1 cellular context compared by ENCODE assay signal in the genomic region with DNA sequence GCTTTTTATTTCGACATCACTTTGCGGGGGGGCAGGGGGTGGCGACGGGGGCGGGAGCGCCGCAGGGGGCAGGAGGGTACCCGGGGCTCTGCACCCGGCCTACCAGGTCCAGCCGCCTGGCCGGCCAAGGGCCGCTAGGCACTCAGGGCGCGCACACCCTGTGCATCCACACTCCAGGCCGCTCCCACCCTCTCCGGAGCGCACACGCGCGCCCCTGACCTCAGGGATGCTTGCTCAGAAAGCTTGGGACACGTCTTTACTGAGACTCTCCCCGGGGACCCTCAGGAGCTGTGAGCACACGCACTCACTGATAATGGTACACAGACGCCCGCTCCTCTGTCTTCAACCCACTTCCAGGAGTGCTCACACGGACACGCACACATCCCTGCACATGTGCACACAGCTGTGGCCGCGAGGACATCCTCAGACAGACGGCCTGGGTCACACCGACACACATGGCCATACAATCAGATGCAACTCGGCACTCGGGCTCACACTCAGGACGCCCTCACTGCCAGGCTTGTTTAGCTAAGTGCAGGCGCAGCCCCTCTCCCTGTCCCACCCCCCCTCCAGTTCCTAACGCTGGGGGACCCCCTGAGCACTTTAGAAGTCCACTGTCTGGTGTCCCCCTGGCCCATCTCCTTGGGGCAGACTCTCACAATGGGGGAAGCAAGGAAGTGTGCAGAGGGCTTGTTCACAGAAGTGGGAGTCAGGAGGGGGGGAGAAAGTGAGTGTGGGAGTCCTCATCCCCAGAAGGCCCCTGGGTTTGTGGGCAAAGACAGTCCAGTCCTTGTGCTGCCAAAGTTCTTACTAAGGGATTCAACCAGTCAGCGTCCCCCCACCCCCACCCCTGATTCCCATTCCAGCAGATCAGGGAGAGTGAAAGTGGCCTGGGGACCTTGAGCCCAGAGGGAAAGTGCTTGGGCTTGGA.
TF ChIP-seq lines count a peak whose summit lies in the region.

No MANE protein-coding gene starts in this region.

TF ChIP-seq in K562, 482 proteins besides CTCF, POLR2A, EP300 and RAD21:
- TF ChIP-seq, protein P1, sequence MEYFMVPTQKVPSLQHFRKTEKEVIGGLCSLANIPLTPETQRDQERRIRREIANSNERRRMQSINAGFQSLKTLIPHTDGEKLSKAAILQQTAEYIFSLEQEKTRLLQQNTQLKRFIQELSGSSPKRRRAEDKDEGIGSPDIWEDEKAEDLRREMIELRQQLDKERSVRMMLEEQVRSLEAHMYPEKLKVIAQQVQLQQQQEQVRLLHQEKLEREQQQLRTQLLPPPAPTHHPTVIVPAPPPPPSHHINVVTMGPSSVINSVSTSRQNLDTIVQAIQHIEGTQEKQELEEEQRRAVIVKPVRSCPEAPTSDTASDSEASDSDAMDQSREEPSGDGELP (CRISPR knock-in tag; IDR thresholded peaks at IDR 0.05; ENCODE audit: borderline replicate concordance): peak; percentile 15; the same call in 1 of the 2 replicates
- TF ChIP-seq MLLT1 (IDR thresholded peaks at IDR 0.05) (0 out of 4 replicates have a peak, but pooled peaks of 1 of the 2 experiments have one; percentile 26), KAT8 (IDR thresholded peaks at IDR 0.05; ENCODE audit: low read depth) (no peak), ZNF668 (CRISPR knock-in tag; IDR thresholded peaks at IDR 0.05) (no peak), ELK3 (CRISPR knock-in tag; IDR thresholded peaks at IDR 0.05) (no peak), ZSCAN29 (IDR thresholded peaks at IDR 0.05) (no peak), KDM5B (IDR thresholded peaks at IDR 0.05; ENCODE audit: insufficient replicate concordance, low read depth, low read length) (peak; percentile 22), FOXP4 (CRISPR knock-in tag; IDR thresholded peaks at IDR 0.05; ENCODE audit: borderline replicate concordance) (no peak), MYNN (IDR thresholded peaks at IDR 0.05) (no peak; the same call in 1 of the 2 replicates), MYNN (CRISPR knock-in tag; IDR thresholded peaks at IDR 0.05) (no peak), ZNF239 (CRISPR knock-in tag; IDR thresholded peaks at IDR 0.05) (no peak), HMGN3 (IDR thresholded peaks at IDR 0.05; ENCODE audit: borderline replicate concordance, extremely low read depth, insufficient read length, low read depth, low read length) (peak; percentile 12), MGA (IDR thresholded peaks at IDR 0.05) (peak; percentile 29; the same call in 1 of the 2 replicates), ZC3H11A (IDR thresholded peaks at IDR 0.05; ENCODE audit: low read depth, low read length) (no peak), ZNF217 (CRISPR knock-in tag; IDR thresholded peaks at IDR 0.05) (no peak)
- TF ChIP-seq, protein P2, sequence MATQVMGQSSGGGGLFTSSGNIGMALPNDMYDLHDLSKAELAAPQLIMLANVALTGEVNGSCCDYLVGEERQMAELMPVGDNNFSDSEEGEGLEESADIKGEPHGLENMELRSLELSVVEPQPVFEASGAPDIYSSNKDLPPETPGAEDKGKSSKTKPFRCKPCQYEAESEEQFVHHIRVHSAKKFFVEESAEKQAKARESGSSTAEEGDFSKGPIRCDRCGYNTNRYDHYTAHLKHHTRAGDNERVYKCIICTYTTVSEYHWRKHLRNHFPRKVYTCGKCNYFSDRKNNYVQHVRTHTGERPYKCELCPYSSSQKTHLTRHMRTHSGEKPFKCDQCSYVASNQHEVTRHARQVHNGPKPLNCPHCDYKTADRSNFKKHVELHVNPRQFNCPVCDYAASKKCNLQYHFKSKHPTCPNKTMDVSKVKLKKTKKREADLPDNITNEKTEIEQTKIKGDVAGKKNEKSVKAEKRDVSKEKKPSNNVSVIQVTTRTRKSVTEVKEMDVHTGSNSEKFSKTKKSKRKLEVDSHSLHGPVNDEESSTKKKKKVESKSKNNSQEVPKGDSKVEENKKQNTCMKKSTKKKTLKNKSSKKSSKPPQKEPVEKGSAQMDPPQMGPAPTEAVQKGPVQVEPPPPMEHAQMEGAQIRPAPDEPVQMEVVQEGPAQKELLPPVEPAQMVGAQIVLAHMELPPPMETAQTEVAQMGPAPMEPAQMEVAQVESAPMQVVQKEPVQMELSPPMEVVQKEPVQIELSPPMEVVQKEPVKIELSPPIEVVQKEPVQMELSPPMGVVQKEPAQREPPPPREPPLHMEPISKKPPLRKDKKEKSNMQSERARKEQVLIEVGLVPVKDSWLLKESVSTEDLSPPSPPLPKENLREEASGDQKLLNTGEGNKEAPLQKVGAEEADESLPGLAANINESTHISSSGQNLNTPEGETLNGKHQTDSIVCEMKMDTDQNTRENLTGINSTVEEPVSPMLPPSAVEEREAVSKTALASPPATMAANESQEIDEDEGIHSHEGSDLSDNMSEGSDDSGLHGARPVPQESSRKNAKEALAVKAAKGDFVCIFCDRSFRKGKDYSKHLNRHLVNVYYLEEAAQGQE (CRISPR knock-in tag; IDR thresholded peaks at IDR 0.05; ENCODE audit: low read depth): no peak
- TF ChIP-seq, protein P3, sequence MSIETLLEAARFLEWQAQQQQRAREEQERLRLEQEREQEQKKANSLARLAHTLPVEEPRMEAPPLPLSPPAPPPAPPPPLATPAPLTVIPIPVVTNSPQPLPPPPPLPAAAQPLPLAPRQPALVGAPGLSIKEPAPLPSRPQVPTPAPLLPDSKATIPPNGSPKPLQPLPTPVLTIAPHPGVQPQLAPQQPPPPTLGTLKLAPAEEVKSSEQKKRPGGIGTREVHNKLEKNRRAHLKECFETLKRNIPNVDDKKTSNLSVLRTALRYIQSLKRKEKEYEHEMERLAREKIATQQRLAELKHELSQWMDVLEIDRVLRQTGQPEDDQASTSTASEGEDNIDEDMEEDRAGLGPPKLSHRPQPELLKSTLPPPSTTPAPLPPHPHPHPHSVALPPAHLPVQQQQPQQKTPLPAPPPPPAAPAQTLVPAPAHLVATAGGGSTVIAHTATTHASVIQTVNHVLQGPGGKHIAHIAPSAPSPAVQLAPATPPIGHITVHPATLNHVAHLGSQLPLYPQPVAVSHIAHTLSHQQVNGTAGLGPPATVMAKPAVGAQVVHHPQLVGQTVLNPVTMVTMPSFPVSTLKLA (conservative IDR thresholded peaks at IDR 0.05): 0 out of 4 replicates have a peak, but pooled peaks of 1 of the 2 experiments have one; percentile 16
- TF ChIP-seq, protein P4, sequence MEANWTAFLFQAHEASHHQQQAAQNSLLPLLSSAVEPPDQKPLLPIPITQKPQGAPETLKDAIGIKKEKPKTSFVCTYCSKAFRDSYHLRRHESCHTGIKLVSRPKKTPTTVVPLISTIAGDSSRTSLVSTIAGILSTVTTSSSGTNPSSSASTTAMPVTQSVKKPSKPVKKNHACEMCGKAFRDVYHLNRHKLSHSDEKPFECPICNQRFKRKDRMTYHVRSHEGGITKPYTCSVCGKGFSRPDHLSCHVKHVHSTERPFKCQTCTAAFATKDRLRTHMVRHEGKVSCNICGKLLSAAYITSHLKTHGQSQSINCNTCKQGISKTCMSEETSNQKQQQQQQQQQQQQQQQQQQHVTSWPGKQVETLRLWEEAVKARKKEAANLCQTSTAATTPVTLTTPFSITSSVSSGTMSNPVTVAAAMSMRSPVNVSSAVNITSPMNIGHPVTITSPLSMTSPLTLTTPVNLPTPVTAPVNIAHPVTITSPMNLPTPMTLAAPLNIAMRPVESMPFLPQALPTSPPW (CRISPR knock-in tag; IDR thresholded peaks at IDR 0.05): peak; percentile 95
